8 cellular contexts compared by ENCODE assay signal in the genomic region with DNA sequence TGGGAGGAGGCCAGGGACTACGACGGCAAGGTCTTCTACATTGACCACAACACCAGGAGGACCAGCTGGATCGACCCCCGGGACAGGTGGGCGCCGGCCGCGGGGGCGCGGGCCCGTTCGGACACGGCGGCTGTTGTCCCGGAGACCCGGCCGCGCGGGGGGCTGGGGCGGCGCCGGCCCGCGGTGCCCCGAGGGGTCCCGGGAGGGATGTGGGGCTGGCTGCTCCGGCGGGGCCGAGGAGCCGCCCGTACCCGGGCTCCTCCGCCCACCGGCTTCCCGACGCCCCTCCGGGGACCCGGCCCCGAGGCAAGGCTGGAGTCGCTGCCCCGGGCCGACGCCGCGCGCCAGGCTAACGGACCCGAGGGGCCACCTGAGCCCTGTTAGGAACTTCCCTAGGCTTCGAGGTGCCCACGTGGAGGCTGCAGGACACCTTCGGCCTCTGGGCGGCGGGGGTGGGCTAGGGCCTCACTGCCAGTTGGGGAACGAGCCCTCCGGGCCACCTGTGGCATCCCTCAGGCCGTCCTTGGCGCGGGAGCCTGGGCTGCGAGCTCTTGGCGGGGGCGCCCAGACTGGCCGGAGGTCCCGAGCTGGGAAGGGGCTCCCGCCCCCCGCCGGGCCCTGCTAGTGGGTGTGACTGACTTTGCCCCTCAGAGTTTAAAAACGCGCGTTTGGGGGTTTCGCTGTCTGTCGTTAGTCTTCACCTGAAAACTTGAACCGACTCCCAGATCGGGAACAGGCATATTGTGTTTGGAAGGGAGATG. TPM values are rescaled to one million over a fixed set of nuclear protein-coding genes. Genes with fewer than 3 reads are reported as not detected.
DNase-seq lines count a peak whose midpoint lies in the region; ATAC-seq and TF ChIP-seq lines count a peak whose summit lies in the region.

No MANE protein-coding gene starts in this region.

- no peak overlapping the region for H3K27ac ChIP-seq in neural cell (ENCODE audit: low read length)

- peak overlapping the region; percentile 19 for H3K4me2 ChIP-seq in neural cell (ENCODE audit: low read length)

- DNase-seq in EH (ENCODE audit: low read depth) (peak; percentile 32), activated T-cell treated with anti-CD3 and anti-CD28 coated beads for 4 hours (peak; percentile 1), fibroblast of villous mesenchyme (ENCODE audit: low read depth) (no peak), G401 (ENCODE audit: low spot score) (no peak)

- H3F3A ChIP-seq in neural cell (ENCODE audit: insufficient read depth, low read length, poor library complexity, severe bottlenecking): no peaks in the 10 kb centered on the region

- in situ Hi-C loops in G401 (cut with HindIII; ENCODE audit: low sequenced_read_pairs): no loop called here

- peak overlapping the region; percentile 63 for H3K9ac ChIP-seq in neural cell (ENCODE audit: low read length)

- no peak for TF ChIP-seq RAD21 in neural cell (conservative IDR thresholded peaks at IDR 0.05)

- H3K79me2 ChIP-seq in neural cell (replicated peaks; ENCODE audit: insufficient read depth, low read length): peaks cover 23% of the 10 kb centered on the region

- H3K36me3 ChIP-seq in neural cell (ENCODE audit: insufficient read depth, low read length): no peaks in the 10 kb centered on the region

- no peaks in the 10 kb centered on the region for H4K20me1 ChIP-seq in neural cell (ENCODE audit: insufficient read depth)

- TF ChIP-seq CTCF in fibroblast of villous mesenchyme (IDR thresholded peaks at IDR 0.05; ENCODE audit: insufficient read depth, low read depth, low read length) (peak; percentile 13), neural cell (IDR thresholded peaks at IDR 0.05; ENCODE audit: poor library complexity, severe bottlenecking) (no peak)

- H3K9me2 ChIP-seq in neural cell (ENCODE audit: insufficient read depth, low read length): no peaks in the 10 kb centered on the region

- no peak for TF ChIP-seq EP300 in neural cell (conservative IDR thresholded peaks at IDR 0.05; ENCODE audit: poor library complexity, severe bottlenecking)

- H2AFZ ChIP-seq in neural cell (ENCODE audit: low read depth, low read length): no peak overlapping the region

- peak; percentile 10 for ATAC-seq in HG03135 (IDR thresholded peaks at IDR 0.05; ENCODE audit: unreplicated experiment)
- ATAC-seq in GM21423 (IDR thresholded peaks at IDR 0.05; ENCODE audit: unreplicated experiment): no peak
- ATAC-seq in GM19035 (IDR thresholded peaks at IDR 0.05; ENCODE audit: unreplicated experiment): no peak

- H3K27me3 ChIP-seq in neural cell (ENCODE audit: insufficient read depth, low read depth, low read length): peaks cover 30% of the 10 kb centered on the region

- H3K4me3 ChIP-seq in fibroblast of villous mesenchyme (ENCODE audit: low read depth, low read length) (peak overlapping the region; percentile 91), neural cell (ENCODE audit: low read length) (peak overlapping the region; percentile 80)

- H3K9me3 ChIP-seq in neural cell (ENCODE audit: low read length): no peaks in the 10 kb centered on the region

TF ChIP-seq in neural cell, 6 proteins besides CTCF, POLR2A, EP300 and RAD21:
- TF ChIP-seq SMC3 (conservative IDR thresholded peaks at IDR 0.05; ENCODE audit: poor library complexity) (no peak), REST (IDR thresholded peaks at IDR 0.05; ENCODE audit: borderline replicate concordance) (no peak), EZH2 (IDR thresholded peaks at IDR 0.05; ENCODE audit: borderline replicate concordance, insufficient read depth, low read length, poor library complexity, severe bottlenecking) (no peak), MXI1 (conservative IDR thresholded peaks at IDR 0.05; ENCODE audit: poor library complexity, severe bottlenecking) (no peak), POLR2AphosphoS5 (IDR thresholded peaks at IDR 0.05) (no peak), TAF1 (IDR thresholded peaks at IDR 0.05; ENCODE audit: low read depth) (no peak)
TF ChIP-seq in neural cell: peak in this region for 0.

RNA-seq across cellular contexts. Expression of gene WWC2, which starts 0.7 kb away (rescaled TPM):
- total RNA-seq in fibroblast of villous mesenchyme: 42.2 and 100 TPM in 2 replicates
- polyA plus RNA-seq in neural cell: 3.9 and 5.7 TPM in 2 replicates
- 15.0 and 16.6 TPM in 2 replicates for polyA minus RNA-seq in neural cell
- total RNA-seq in G401 (2014; rRNA removed; shearing (Covaris generic)): 11.9 and 15.9 TPM in 2 replicates

Comparison
In these comparisons a context has a peak if more than half of its experiments do, and no peak if none do; other contexts are left out.
1. DNase-seq: peak in EH (single experiment) and activated T-cell treated with anti-CD3 and anti-CD28 coated beads for 4 hours (single experiment); none in fibroblast of villous mesenchyme (single experiment) and G401 (single experiment).